8 cellular contexts compared by ENCODE assay signal in genomic region chr17:81471804-81472456, GRCh38. TPM values are rescaled to one million over a fixed set of nuclear protein-coding genes. Genes with fewer than 3 reads are reported as not detected.
DNase-seq lines count a peak whose midpoint lies in the region; ATAC-seq and FAIRE-seq lines count a peak whose summit lies in the region.

No MANE protein-coding gene starts in this region.

- peak; percentile 54 for DNase-seq in stimulated activated CD4-positive, alpha-beta T cell treated with anti-CD3 and anti-CD28 coated beads, Interleukin-15, amount 100 ng/mL, for 24 hours
- DNase-seq in stimulated activated CD4-positive, alpha-beta T cell treated with anti-CD3 and anti-CD28 coated beads, Interleukin-4, amount 100 ng/mL, for 24 hours: no peak
- DNase-seq in left cardiac atrium (no peak), NCI-H446 treated with DMSO at 0.1 percent for 48 hours (lab: John Stamatoyannopoulos, UW) (no peak)

- H3K27ac ChIP-seq in skin epidermis: peak overlapping the region in 16 of 21 experiments; percentile 16 to 76 (median 46)

- ATAC-seq in left cardiac atrium (peak; percentile 37 to 59), HG03039 (IDR thresholded peaks at IDR 0.05; ENCODE audit: unreplicated experiment) (no peak), GM19397 (IDR thresholded peaks at IDR 0.05; ENCODE audit: unreplicated experiment) (no peak)

- intact Hi-C loops in left cardiac atrium (cut with DNase I): no loop called here

- FAIRE-seq in TTC549 (lab: Jason Lieb, UNC): peak; percentile 97

- H3K4me3 ChIP-seq in skin epidermis: no peak overlapping the region

RNA-seq across cellular contexts. Expression of gene ACTG1, which starts 40.7 kb away (rescaled TPM):
- total RNA-seq in left cardiac atrium: 1,000 to 10,000 TPM in 1 of 2 donors, 100 to 1,000 TPM in 1; 663 to 1,095 TPM

RNA-seq across cellular contexts. Expression of gene FSCN2, which starts 56.2 kb away (rescaled TPM):
- under 1 TPM; 0.38 to 0.39 TPM for total RNA-seq in left cardiac atrium

Comparison
In these comparisons a context has a peak if more than half of its experiments do, and no peak if none do; other contexts are left out.
1. ATAC-seq: peak in left cardiac atrium (2 of 2); none in HG03039 (single experiment) and GM19397 (single experiment).